In the genomic region with DNA sequence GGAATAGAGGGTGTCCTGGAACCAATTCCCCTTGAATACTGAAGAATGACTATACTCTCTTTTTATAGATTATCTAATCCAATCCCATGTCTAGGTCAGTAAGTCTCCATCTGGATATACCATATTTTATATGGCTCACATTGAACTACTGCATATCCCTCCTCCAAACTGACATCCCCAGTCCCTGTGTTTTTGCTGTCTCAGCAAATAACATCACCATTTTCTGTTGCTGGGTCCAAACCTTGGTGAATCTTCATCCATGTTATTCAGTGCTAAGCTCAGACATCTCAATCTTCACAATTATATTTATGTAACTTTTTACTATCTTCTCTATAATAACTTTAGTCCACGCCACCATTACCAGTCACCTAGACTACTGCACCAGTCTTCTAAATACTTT, we compare ENCODE assay signal across 3 cellular contexts.
A peak's percentile ranks its signal among the peaks of the same experiment; 100 is the strongest.
TF ChIP-seq lines count a peak whose summit lies in the region.

No MANE protein-coding gene starts in this region.

TF ChIP-seq in A549, 52 proteins besides CTCF, POLR2A, EP300 and RAD21:
- TF ChIP-seq CBX8 (IDR thresholded peaks at IDR 0.05) (no peak), MAFK (IDR thresholded peaks at IDR 0.05; ENCODE audit: partially characterized antibody) (peak; percentile 91), EHF (CRISPR knock-in tag; IDR thresholded peaks at IDR 0.05) (no peak)

TF ChIP-seq in IMR-90, 13 proteins besides CTCF, POLR2A, EP300 and RAD21:
- no peak for TF ChIP-seq RFX5 (IDR thresholded peaks at IDR 0.05; ENCODE audit: low read depth, low read length)
- TF ChIP-seq MAZ (IDR thresholded peaks at IDR 0.05; ENCODE audit: borderline replicate concordance, low read depth, low read length), result no peak
- TF ChIP-seq MAFK (IDR thresholded peaks at IDR 0.05; ENCODE audit: low read depth, low read length), result peak; percentile 96
- TF ChIP-seq CEBPB (IDR thresholded peaks at IDR 0.05; ENCODE audit: low read depth, low read length), result no peak
- TF ChIP-seq MXI1 (IDR thresholded peaks at IDR 0.05; ENCODE audit: borderline replicate concordance, low read depth, low read length), result no peak
- TF ChIP-seq FOS (IDR thresholded peaks at IDR 0.05; ENCODE audit: low read depth, low read length), result no peak
- TF ChIP-seq NFE2L2 (IDR thresholded peaks at IDR 0.05; ENCODE audit: low read depth, low read length), result no peak

TF ChIP-seq in H1, 55 proteins besides CTCF, POLR2A, EP300 and RAD21:
- no peak for TF ChIP-seq CREB1 (IDR thresholded peaks at IDR 0.05)
- no peak for TF ChIP-seq TCF12 (IDR thresholded peaks at IDR 0.05; ENCODE audit: low read depth, low read length)
- peak; percentile 76; the same call in 1 of the 2 replicates for TF ChIP-seq MAFK (IDR thresholded peaks at IDR 0.05; ENCODE audit: low read depth, low read length)
